Comparison of ENCODE assay signal across 1 cellular context in genomic region chr3:9786209-9786739, GRCh38.
A peak's percentile ranks its signal among the peaks of the same experiment; 100 is the strongest.
TF ChIP-seq lines count a peak whose summit lies in the region.

No MANE protein-coding gene starts in this region.

TF ChIP-seq in K562, 482 proteins besides CTCF, POLR2A, EP300 and RAD21 (continued from another document and continues in another):
- TF ChIP-seq, protein P1, sequence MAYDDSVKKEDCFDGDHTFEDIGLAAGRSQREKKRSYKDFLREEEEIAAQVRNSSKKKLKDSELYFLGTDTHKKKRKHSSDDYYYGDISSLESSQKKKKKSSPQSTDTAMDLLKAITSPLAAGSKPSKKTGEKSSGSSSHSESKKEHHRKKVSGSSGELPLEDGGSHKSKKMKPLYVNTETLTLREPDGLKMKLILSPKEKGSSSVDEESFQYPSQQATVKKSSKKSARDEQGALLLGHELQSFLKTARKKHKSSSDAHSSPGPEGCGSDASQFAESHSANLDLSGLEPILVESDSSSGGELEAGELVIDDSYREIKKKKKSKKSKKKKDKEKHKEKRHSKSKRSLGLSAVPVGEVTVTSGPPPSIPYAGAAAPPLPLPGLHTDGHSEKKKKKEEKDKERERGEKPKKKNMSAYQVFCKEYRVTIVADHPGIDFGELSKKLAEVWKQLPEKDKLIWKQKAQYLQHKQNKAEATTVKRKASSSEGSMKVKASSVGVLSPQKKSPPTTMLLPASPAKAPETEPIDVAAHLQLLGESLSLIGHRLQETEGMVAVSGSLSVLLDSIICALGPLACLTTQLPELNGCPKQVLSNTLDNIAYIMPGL (CRISPR knock-in tag; IDR thresholded peaks at IDR 0.05), result no peak
- TF ChIP-seq ZNF263 (CRISPR knock-in tag; IDR thresholded peaks at IDR 0.05; ENCODE audit: borderline replicate concordance) (no peak), SMAD2 (IDR thresholded peaks at IDR 0.05; ENCODE audit: low read depth, low read length) (no peak), SRF (CRISPR knock-in tag; IDR thresholded peaks at IDR 0.05) (no peak), MXD1 (CRISPR knock-in tag; IDR thresholded peaks at IDR 0.05; ENCODE audit: borderline replicate concordance, poor library complexity, severe bottlenecking) (no peak), BRD9 (IDR thresholded peaks at IDR 0.05; ENCODE audit: low read depth, partially characterized antibody) (no peak), HNRNPH1 (optimal IDR thresholded peaks at IDR 0.05; ENCODE audit: low read depth, low read length) (no peak), PML (IDR thresholded peaks at IDR 0.05; ENCODE audit: low read length) (peak; percentile 68), CBFA2T3 (IDR thresholded peaks at IDR 0.05) (peak; percentile 96), ZNF398 (CRISPR knock-in tag; IDR thresholded peaks at IDR 0.05) (no peak), TGIF2 (CRISPR knock-in tag; IDR thresholded peaks at IDR 0.05) (no peak), SMARCB1 (IDR thresholded peaks at IDR 0.05; ENCODE audit: insufficient read length, low read depth) (peak; percentile 52), THRAP3 (IDR thresholded peaks at IDR 0.05; ENCODE audit: borderline replicate concordance) (no peak), ELF4 (CRISPR knock-in tag; IDR thresholded peaks at IDR 0.05) (no peak), MXI1 (IDR thresholded peaks at IDR 0.05; ENCODE audit: low read depth, low read length) (no peak), IRF9 (tag; IDR thresholded peaks at IDR 0.05) (no peak), POLR2AphosphoS5 (IDR thresholded peaks at IDR 0.05; ENCODE audit: control insufficient read depth, insufficient read depth, low read depth, low read length) (peak; percentile 81), CBX3 (IDR thresholded peaks at IDR 0.05; ENCODE audit: borderline replicate concordance in 1 of 2, low read length in 2 of 2) (no peak), ZNF589 (CRISPR knock-in tag; IDR thresholded peaks at IDR 0.05; ENCODE audit: low read depth) (no peak), ZNF121 (CRISPR knock-in tag; conservative IDR thresholded peaks at IDR 0.05) (no peak), MYNN (IDR thresholded peaks at IDR 0.05) (no peak), MYNN (CRISPR knock-in tag; IDR thresholded peaks at IDR 0.05) (no peak), PHF20 (IDR thresholded peaks at IDR 0.05; ENCODE audit: partially characterized antibody) (no peak), SMARCC2 (IDR thresholded peaks at IDR 0.05; ENCODE audit: low read depth) (no peak), XRCC5 (IDR thresholded peaks at IDR 0.05; ENCODE audit: low read depth, low read length) (no peak), NEUROD1 (IDR thresholded peaks at IDR 0.05; ENCODE audit: borderline replicate concordance, low read depth, low read length, partially characterized antibody) (no peak), HCFC1 (IDR thresholded peaks at IDR 0.05; ENCODE audit: low read depth, low read length) (no peak), NFIC (IDR thresholded peaks at IDR 0.05) (peak; percentile 78), NR3C1 (CRISPR knock-in tag; IDR thresholded peaks at IDR 0.05) (no peak), GATAD2B (IDR thresholded peaks at IDR 0.05; ENCODE audit: borderline replicate concordance) (no peak), ZFX (CRISPR knock-in tag; IDR thresholded peaks at IDR 0.05) (peak; percentile 53), POLR2B (IDR thresholded peaks at IDR 0.05; ENCODE audit: low read depth, partially characterized antibody) (no peak), ZSCAN29 (IDR thresholded peaks at IDR 0.05) (no peak), SMC3 (conservative IDR thresholded peaks at IDR 0.05; ENCODE audit: insufficient read depth, low read depth, low read length) (no peak), RBBP5 (IDR thresholded peaks at IDR 0.05; ENCODE audit: borderline replicate concordance, insufficient read depth, low read length, poor library complexity, severe bottlenecking) (no peak), YY1 (IDR thresholded peaks at IDR 0.05; ENCODE audit: borderline replicate concordance in 1 of 3, control insufficient read depth in 1 of 3, extremely low read depth in 1 of 3, insufficient read depth in 3 of 3, insufficient read length in 1 of 3, insufficient replicate concordance in 2 of 3, low read depth in 1 of 3, low read length in 2 of 3) (no peak), ZC3H8 (IDR thresholded peaks at IDR 0.05) (no peak), LARP7 (IDR thresholded peaks at IDR 0.05) (no peak), RBM14 (IDR thresholded peaks at IDR 0.05; ENCODE audit: borderline replicate concordance, insufficient read depth, low read depth, low read length) (no peak), SETDB1 (IDR thresholded peaks at IDR 0.05; ENCODE audit: low read length) (no peak), MTA1 (IDR thresholded peaks at IDR 0.05; ENCODE audit: borderline replicate concordance) (no peak; the same call in 1 of the 2 replicates), MCM2 (IDR thresholded peaks at IDR 0.05; ENCODE audit: low read depth) (no peak), ZNF217 (CRISPR knock-in tag; IDR thresholded peaks at IDR 0.05) (no peak), SRSF7 (optimal IDR thresholded peaks at IDR 0.05; ENCODE audit: low read depth, low read length) (no peak)
- TF ChIP-seq, protein P2, sequence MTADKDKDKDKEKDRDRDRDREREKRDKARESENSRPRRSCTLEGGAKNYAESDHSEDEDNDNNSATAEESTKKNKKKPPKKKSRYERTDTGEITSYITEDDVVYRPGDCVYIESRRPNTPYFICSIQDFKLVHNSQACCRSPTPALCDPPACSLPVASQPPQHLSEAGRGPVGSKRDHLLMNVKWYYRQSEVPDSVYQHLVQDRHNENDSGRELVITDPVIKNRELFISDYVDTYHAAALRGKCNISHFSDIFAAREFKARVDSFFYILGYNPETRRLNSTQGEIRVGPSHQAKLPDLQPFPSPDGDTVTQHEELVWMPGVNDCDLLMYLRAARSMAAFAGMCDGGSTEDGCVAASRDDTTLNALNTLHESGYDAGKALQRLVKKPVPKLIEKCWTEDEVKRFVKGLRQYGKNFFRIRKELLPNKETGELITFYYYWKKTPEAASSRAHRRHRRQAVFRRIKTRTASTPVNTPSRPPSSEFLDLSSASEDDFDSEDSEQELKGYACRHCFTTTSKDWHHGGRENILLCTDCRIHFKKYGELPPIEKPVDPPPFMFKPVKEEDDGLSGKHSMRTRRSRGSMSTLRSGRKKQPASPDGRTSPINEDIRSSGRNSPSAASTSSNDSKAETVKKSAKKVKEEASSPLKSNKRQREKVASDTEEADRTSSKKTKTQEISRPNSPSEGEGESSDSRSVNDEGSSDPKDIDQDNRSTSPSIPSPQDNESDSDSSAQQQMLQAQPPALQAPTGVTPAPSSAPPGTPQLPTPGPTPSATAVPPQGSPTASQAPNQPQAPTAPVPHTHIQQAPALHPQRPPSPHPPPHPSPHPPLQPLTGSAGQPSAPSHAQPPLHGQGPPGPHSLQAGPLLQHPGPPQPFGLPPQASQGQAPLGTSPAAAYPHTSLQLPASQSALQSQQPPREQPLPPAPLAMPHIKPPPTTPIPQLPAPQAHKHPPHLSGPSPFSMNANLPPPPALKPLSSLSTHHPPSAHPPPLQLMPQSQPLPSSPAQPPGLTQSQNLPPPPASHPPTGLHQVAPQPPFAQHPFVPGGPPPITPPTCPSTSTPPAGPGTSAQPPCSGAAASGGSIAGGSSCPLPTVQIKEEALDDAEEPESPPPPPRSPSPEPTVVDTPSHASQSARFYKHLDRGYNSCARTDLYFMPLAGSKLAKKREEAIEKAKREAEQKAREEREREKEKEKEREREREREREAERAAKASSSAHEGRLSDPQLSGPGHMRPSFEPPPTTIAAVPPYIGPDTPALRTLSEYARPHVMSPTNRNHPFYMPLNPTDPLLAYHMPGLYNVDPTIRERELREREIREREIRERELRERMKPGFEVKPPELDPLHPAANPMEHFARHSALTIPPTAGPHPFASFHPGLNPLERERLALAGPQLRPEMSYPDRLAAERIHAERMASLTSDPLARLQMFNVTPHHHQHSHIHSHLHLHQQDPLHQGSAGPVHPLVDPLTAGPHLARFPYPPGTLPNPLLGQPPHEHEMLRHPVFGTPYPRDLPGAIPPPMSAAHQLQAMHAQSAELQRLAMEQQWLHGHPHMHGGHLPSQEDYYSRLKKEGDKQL (CRISPR knock-in tag; IDR thresholded peaks at IDR 0.05; ENCODE audit: borderline replicate concordance), result no peak
- TF ChIP-seq, protein P3, sequence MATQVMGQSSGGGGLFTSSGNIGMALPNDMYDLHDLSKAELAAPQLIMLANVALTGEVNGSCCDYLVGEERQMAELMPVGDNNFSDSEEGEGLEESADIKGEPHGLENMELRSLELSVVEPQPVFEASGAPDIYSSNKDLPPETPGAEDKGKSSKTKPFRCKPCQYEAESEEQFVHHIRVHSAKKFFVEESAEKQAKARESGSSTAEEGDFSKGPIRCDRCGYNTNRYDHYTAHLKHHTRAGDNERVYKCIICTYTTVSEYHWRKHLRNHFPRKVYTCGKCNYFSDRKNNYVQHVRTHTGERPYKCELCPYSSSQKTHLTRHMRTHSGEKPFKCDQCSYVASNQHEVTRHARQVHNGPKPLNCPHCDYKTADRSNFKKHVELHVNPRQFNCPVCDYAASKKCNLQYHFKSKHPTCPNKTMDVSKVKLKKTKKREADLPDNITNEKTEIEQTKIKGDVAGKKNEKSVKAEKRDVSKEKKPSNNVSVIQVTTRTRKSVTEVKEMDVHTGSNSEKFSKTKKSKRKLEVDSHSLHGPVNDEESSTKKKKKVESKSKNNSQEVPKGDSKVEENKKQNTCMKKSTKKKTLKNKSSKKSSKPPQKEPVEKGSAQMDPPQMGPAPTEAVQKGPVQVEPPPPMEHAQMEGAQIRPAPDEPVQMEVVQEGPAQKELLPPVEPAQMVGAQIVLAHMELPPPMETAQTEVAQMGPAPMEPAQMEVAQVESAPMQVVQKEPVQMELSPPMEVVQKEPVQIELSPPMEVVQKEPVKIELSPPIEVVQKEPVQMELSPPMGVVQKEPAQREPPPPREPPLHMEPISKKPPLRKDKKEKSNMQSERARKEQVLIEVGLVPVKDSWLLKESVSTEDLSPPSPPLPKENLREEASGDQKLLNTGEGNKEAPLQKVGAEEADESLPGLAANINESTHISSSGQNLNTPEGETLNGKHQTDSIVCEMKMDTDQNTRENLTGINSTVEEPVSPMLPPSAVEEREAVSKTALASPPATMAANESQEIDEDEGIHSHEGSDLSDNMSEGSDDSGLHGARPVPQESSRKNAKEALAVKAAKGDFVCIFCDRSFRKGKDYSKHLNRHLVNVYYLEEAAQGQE (CRISPR knock-in tag; IDR thresholded peaks at IDR 0.05; ENCODE audit: low read depth), result no peak
- TF ChIP-seq, protein P4, sequence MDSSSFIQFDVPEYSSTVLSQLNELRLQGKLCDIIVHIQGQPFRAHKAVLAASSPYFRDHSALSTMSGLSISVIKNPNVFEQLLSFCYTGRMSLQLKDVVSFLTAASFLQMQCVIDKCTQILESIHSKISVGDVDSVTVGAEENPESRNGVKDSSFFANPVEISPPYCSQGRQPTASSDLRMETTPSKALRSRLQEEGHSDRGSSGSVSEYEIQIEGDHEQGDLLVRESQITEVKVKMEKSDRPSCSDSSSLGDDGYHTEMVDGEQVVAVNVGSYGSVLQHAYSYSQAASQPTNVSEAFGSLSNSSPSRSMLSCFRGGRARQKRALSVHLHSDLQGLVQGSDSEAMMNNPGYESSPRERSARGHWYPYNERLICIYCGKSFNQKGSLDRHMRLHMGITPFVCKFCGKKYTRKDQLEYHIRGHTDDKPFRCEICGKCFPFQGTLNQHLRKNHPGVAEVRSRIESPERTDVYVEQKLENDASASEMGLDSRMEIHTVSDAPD (CRISPR knock-in tag; IDR thresholded peaks at IDR 0.05), result no peak
- TF ChIP-seq, protein P5, sequence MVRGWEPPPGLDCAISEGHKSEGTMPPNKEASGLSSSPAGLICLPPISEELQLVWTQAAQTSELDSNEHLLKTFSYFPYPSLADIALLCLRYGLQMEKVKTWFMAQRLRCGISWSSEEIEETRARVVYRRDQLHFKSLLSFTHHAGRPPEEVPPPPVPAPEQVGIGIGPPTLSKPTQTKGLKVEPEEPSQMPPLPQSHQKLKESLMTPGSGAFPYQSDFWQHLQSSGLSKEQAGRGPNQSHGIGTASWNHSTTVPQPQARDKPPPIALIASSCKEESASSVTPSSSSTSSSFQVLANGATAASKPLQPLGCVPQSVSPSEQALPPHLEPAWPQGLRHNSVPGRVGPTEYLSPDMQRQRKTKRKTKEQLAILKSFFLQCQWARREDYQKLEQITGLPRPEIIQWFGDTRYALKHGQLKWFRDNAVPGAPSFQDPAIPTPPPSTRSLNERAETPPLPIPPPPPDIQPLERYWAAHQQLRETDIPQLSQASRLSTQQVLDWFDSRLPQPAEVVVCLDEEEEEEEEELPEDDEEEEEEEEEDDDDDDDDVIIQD (CRISPR knock-in tag; IDR thresholded peaks at IDR 0.05), result no peak
- TF ChIP-seq, protein P6, sequence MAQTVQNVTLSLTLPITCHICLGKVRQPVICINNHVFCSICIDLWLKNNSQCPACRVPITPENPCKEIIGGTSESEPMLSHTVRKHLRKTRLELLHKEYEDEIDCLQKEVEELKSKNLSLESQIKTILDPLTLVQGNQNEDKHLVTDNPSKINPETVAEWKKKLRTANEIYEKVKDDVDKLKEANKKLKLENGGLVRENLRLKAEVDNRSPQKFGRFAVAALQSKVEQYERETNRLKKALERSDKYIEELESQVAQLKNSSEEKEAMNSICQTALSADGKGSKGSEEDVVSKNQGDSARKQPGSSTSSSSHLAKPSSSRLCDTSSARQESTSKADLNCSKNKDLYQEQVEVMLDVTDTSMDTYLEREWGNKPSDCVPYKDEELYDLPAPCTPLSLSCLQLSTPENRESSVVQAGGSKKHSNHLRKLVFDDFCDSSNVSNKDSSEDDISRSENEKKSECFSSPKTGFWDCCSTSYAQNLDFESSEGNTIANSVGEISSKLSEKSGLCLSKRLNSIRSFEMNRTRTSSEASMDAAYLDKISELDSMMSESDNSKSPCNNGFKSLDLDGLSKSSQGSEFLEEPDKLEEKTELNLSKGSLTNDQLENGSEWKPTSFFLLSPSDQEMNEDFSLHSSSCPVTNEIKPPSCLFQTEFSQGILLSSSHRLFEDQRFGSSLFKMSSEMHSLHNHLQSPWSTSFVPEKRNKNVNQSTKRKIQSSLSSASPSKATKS (CRISPR knock-in tag; IDR thresholded peaks at IDR 0.05), result no peak
